In the genomic region with DNA sequence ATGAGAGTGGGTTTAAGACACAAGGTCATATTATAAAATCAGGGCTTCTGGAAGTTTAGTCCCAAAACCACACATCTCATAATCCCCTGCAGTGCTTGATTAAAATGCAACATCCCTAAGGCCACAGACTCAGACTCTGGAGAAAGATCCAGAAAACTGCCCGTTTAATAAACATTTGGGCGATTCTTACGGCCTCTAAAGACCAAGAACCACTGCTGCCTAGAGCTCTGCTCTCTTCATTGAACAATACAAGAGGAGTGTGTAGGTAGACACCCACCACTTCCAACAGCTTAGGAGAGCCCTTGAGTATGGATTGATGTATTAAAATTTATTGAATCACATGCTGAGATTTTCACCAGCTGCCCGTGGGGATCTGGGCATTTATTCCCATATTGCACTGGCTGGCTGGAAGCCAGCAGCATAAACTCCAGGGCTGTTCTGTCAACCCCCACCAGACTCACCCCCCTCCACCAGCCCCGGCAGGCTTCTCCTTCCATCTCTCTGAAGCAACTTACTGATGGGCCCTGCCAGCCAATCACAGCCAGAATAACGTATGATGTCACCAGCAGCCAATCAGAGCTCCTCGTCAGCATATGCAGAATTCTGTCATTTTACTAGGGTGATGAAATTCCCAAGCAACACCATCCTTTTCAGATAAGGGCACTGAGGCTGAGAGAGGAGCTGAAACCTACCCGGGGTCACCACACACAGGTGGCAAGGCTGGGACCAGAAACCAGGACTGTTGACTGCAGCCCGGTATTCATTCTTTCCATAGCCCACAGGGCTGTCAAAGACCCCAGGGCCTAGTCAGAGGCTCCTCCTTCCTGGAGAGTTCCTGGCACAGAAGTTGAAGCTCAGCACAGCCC, we compare ENCODE assay signal across 8 cellular contexts. TPM values are rescaled to one million over a fixed set of nuclear protein-coding genes. Genes with fewer than 3 reads are reported as not detected.
A peak's percentile ranks its signal among the peaks of the same experiment; 100 is the strongest.
DNase-seq lines count a peak whose midpoint lies in the region; ATAC-seq and TF ChIP-seq lines count a peak whose summit lies in the region.

No MANE protein-coding gene starts in this region.

- H3K4me3 ChIP-seq in adrenal gland (no peak overlapping the region), heart right ventricle (no peak overlapping the region)

- no peaks in the 10 kb centered on the region for H3K27me3 ChIP-seq in adrenal gland
- H3K27me3 ChIP-seq in heart right ventricle, result no peaks in the 10 kb centered on the region

- 40 to 52% (median 49%) methylated on average over 7 to 9 of the region's 9 CpGs for WGBS in adrenal gland, 4 donors
- 43 to 46% methylated on average over 9 of the region's 9 CpGs for WGBS in heart right ventricle, 2 donors

- H3K9me3 Mint-ChIP-seq in activated naive CD4-positive, alpha-beta T cell treated with anti-CD3 and anti-CD28 coated beads, Interleukin-2, amount 10 ng/mL, durations not matched to agents 7 days and 5 days, result no peaks in the 10 kb centered on the region

- H3K27ac ChIP-seq in adrenal gland, result peak overlapping the region in 2 of 5 donors; percentile 5 to 44
- peak overlapping the region in 6 of 10 donors; percentile 13 to 59 (median 44) for H3K27ac ChIP-seq in heart right ventricle

- no peak overlapping the region for H3K27ac Mint-ChIP-seq in activated naive CD4-positive, alpha-beta T cell treated with anti-CD3 and anti-CD28 coated beads, Interleukin-2, amount 10 ng/mL, durations not matched to agents 7 days and 5 days

- H3K4me1 ChIP-seq in adrenal gland (replicated peaks in 1 of 2), result peaks cover 0 to 6% of the 10 kb centered on the region in 2 donors
- H3K4me1 ChIP-seq in heart right ventricle, result peaks cover 0 to 36% (median 9%) of the 10 kb centered on the region in 9 donors

- intact Hi-C loops in adrenal gland (cut with DNase I) (loop anchor here (5.0 to 10.0 kb wide), 3 partner anchors 52 to 165 kb away; no protein-coding TSS in a partner anchor), heart right ventricle (cut with DNase I) (loop anchor here in 9 of 10 donors (2.0 to 10.0 kb wide), 8 partner anchors 42 to 157 kb away; a partner anchor contains a TSS)

- H3K9me3 ChIP-seq in adrenal gland (replicated peaks in 1 of 3) (no peaks in the 10 kb centered on the region), heart right ventricle (no peaks in the 10 kb centered on the region)

- H3K4me1 Mint-ChIP-seq in activated naive CD4-positive, alpha-beta T cell treated with anti-CD3 and anti-CD28 coated beads, Interleukin-2, amount 10 ng/mL, durations not matched to agents 7 days and 5 days, result no peaks in the 10 kb centered on the region

- peak; percentile 37 for DNase-seq in activated naive CD4-positive, alpha-beta T cell treated with anti-CD3 and anti-CD28 coated beads, Interleukin-2, amount 10 ng/mL, durations not matched to agents 7 days and 5 days
- DNase-seq in activated naive CD4-positive, alpha-beta T cell (lab: John Stamatoyannopoulos, UW), result no peak
- DNase-seq in NCI-H2029 treated with DMSO at 0.1 percent for 48 hours (lab: John Stamatoyannopoulos, UW) (peak; percentile 45), adrenal gland (peak in 6 of 7 donors; percentile 64 to 93 (median 77)), heart right ventricle (peak; percentile 65 to 78), putamen (ENCODE audit: low spot score) (peak; percentile 98)

- H3K36me3 Mint-ChIP-seq in activated naive CD4-positive, alpha-beta T cell treated with anti-CD3 and anti-CD28 coated beads, Interleukin-2, amount 10 ng/mL, durations not matched to agents 7 days and 5 days, result no peaks in the 10 kb centered on the region

- no peak for TF ChIP-seq CTCF in adrenal gland (IDR thresholded peaks at IDR 0.05)
- TF ChIP-seq CTCF in heart right ventricle (IDR thresholded peaks at IDR 0.05), result no peak

- H3K36me3 ChIP-seq in adrenal gland (replicated peaks in 1 of 2), result no peaks in the 10 kb centered on the region
- no peaks in the 10 kb centered on the region for H3K36me3 ChIP-seq in heart right ventricle

- no peak overlapping the region for H3K4me3 Mint-ChIP-seq in activated naive CD4-positive, alpha-beta T cell treated with anti-CD3 and anti-CD28 coated beads, Interleukin-2, amount 10 ng/mL, durations not matched to agents 7 days and 5 days

- CTCF ChIA-PET in activated naive CD4-positive, alpha-beta T cell treated with anti-CD3 and anti-CD28 coated beads, Interleukin-2, amount 10 ng/mL, durations not matched to agents 7 days and 5 days (lab: Charles Lee), result interaction anchor here (0.6 to 9.2 kb wide), 10 partner anchors 11 to 251 kb away, joined by 3 to 176 read pairs (median 18); no protein-coding TSS in a partner anchor

- peaks cover 34% of the 10 kb centered on the region for H3K27me3 Mint-ChIP-seq in activated naive CD4-positive, alpha-beta T cell treated with anti-CD3 and anti-CD28 coated beads, Interleukin-2, amount 10 ng/mL, durations not matched to agents 7 days and 5 days

- no peak for TF ChIP-seq POLR2A in adrenal gland (IDR thresholded peaks at IDR 0.05)

- ATAC-seq in heart right ventricle (peak; percentile 43 to 84 (median 75)), GM19035 (IDR thresholded peaks at IDR 0.05; ENCODE audit: unreplicated experiment) (no peak), HG03432 (IDR thresholded peaks at IDR 0.05; ENCODE audit: unreplicated experiment) (no peak)

RNA-seq across cellular contexts. Expression of a gene that starts 0.7 kb away (rescaled TPM):
- total RNA-seq in adrenal gland, result 1 to 10 TPM; 2.4 to 5.2 (median 3.9) TPM
- 1 to 10 TPM; 1.4 to 6.8 (median 4.8) TPM for polyA plus RNA-seq in adrenal gland
- total RNA-seq in heart right ventricle, result 1 to 10 TPM in 5 of 10 donors, under 1 TPM in 5; 0.39 to 1.8 (median 1.2) TPM
- 1 to 10 TPM; 3.3 to 4.9 TPM for polyA plus RNA-seq in heart right ventricle

RNA-seq across cellular contexts. Expression of a gene that starts 18.0 kb away (rescaled TPM):
- total RNA-seq in adrenal gland (1,000 to 10,000 TPM; 1,483 to 5,565 (median 3,595) TPM), heart right ventricle (1,000 to 10,000 TPM; 2,008 to 4,360 (median 2,962) TPM)
- polyA plus RNA-seq in adrenal gland (1,000 to 10,000 TPM; 2,586 to 4,544 (median 2,902) TPM), heart right ventricle (1,000 to 10,000 TPM; 1,346 to 5,199 TPM)

RNA-seq across cellular contexts. Expression of a gene that starts 32.0 kb away (rescaled TPM):
- total RNA-seq in adrenal gland, result 10 to 100 TPM; 10.9 to 23.7 (median 20.1) TPM
- 10 to 100 TPM in 2 of 3 donors, 1 to 10 TPM in 1; 2.7 to 17.4 (median 15.5) TPM for polyA plus RNA-seq in adrenal gland
- 10 to 100 TPM in 3 of 10 donors, 1 to 10 TPM in 7; 3.7 to 11.1 (median 6.6) TPM for total RNA-seq in heart right ventricle
- polyA plus RNA-seq in heart right ventricle, result 1 to 10 TPM; 8.2 to 9.7 TPM

RNA-seq across cellular contexts. Expression of a gene that starts 58.1 kb away (rescaled TPM):
- 100 to 1,000 TPM in 6 of 8 donors, 10 to 100 TPM in 2; 74.5 to 145 (median 112) TPM for total RNA-seq in adrenal gland
- polyA plus RNA-seq in adrenal gland, result 100 to 1,000 TPM in 2 of 3 donors, 10 to 100 TPM in 1; 98.2 to 175 (median 103) TPM
- 100 to 1,000 TPM in 1 of 10 donors, 10 to 100 TPM in 9; 54.9 to 119 (median 71.1) TPM for total RNA-seq in heart right ventricle
- polyA plus RNA-seq in heart right ventricle, result 100 to 1,000 TPM; 119 to 217 TPM

Comparison
In these comparisons a context has a peak if more than half of its experiments do, and no peak if none do; other contexts are left out.
1. DNase-seq: peak in activated naive CD4-positive, alpha-beta T cell treated with anti-CD3 and anti-CD28 coated beads, Interleukin-2, amount 10 ng/mL, durations not matched to agents 7 days and 5 days (single experiment), NCI-H2029 treated with DMSO at 0.1 percent for 48 hours (single experiment), adrenal gland (6 of 7), heart right ventricle (2 of 2) and putamen (single experiment); none in activated naive CD4-positive, alpha-beta T cell (0 of 4).
2. ATAC-seq: peak in heart right ventricle (8 of 8); none in GM19035 (single experiment) and HG03432 (single experiment).